1 cellular context compared by ENCODE assay signal in the genomic region with DNA sequence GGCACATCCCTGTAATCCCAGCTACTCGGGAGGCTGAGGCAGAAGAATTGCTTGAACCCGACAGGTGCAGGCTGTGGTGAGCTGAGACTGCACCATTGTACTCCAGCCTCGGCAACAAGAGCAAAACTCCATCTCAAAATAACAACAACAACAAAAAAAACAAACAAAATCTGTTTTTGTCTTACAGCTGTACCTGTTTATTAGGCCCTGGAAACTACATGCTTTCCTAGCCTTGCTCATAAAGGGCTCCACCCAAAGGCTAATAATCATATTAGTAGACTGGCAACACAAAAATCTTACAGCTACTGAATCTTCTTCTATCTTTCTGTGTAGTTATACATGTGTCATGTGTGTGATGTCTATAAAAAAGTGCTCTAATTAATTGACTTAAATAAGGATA.
TF ChIP-seq lines count a peak whose summit lies in the region.

No MANE protein-coding gene starts in this region.

TF ChIP-seq in HEK293, 187 proteins besides CTCF, POLR2A, EP300 and RAD21 (continued from another document):
- TF ChIP-seq, protein P1, sequence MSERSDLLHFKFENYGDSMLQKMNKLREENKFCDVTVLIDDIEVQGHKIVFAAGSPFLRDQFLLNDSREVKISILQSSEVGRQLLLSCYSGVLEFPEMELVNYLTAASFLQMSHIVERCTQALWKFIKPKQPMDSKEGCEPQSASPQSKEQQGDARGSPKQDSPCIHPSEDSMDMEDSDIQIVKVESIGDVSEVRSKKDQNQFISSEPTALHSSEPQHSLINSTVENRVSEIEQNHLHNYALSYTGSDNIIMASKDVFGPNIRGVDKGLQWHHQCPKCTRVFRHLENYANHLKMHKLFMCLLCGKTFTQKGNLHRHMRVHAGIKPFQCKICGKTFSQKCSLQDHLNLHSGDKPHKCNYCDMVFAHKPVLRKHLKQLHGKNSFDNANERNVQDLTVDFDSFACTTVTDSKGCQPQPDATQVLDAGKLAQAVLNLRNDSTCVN (tag by site-specific recombination; optimal IDR thresholded peaks at IDR 0.05), result no peak
- TF ChIP-seq REPIN1 (tag by site-specific recombination; IDR thresholded peaks at IDR 0.05; ENCODE audit: low read depth) (no peak), GLIS2 (tag by site-specific recombination; IDR thresholded peaks at IDR 0.05) (no peak)
